Comparison of ENCODE assay signal across 19 cellular contexts in the genomic region with DNA sequence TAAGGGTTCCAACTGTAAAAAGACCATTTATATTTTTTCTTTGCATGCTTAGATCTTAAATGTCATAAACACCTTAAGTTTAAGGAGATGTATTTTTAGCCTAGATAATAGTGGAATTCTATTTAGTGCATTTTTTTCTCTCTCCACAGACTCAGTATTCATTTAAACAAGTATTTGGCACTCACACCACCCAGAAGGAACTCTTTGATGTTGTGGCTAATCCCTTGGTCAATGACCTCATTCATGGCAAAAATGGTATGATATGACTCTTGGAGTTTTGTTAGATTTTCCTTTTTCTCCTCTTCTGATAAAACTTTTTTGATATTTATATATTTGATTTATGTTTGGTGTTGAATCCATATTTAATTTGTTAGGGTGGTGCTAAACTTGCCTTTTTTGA. TPM values are rescaled to one million over a fixed set of nuclear protein-coding genes. Genes with fewer than 3 reads are reported as not detected.
A peak's percentile ranks its signal among the peaks of the same experiment; 100 is the strongest.
DNase-seq lines count a peak whose midpoint lies in the region; ATAC-seq and TF ChIP-seq lines count a peak whose summit lies in the region.
"Had no signal": no experiment of that assay in that cellular context is flagged by ENCODE, and none has a peak within 500 bp of the region (broad histone marks: within the 10 kb centered on the region; RNA-seq: fewer than 3 reads in every experiment).

No MANE protein-coding gene starts in this region.

- H2AK5ac ChIP-seq in mesenchymal stem cell (ENCODE audit: low read length, severe bottlenecking), result no peak overlapping the region

- H3K27me3 ChIP-seq in mesenchymal stem cell (ENCODE audit: control insufficient read depth in 1 of 2, insufficient read depth in 1 of 2, low read length in 2 of 2), result no peaks in the 10 kb centered on the region
- H3K27me3 ChIP-seq in left ventricle myocardium inferior (ENCODE audit: low read depth), result no peaks in the 10 kb centered on the region

- H3K4ac ChIP-seq in mesenchymal stem cell (ENCODE audit: low read depth in 1 of 2, low read length in 2 of 2), result no peak overlapping the region

- no peaks in the 10 kb centered on the region for H3K4me1 Mint-ChIP-seq in activated T-cell treated with anti-CD3 and anti-CD28 coated beads, Interleukin-2, amount 50 U/mL, for 4 hours (ENCODE audit: low read depth)
- H3K4me1 Mint-ChIP-seq: B cell had no signal

- no peaks in the 10 kb centered on the region for H3K9me3 Mint-ChIP-seq in activated T-cell treated with anti-CD3 and anti-CD28 coated beads, Interleukin-2, amount 50 U/mL, for 4 hours
- H3K9me3 Mint-ChIP-seq: CD4-positive, CD25-positive, alpha-beta regulatory T cell had no signal

- no peak for ATAC-seq in activated T-cell treated with anti-CD3 and anti-CD28 coated beads, Interleukin-2, amount 50 U/mL, for 4 hours
- ATAC-seq in GM19328 (IDR thresholded peaks at IDR 0.05; ENCODE audit: unreplicated experiment), result no peak

- H3K4me2 ChIP-seq in mesenchymal stem cell (ENCODE audit: low read length, poor library complexity, severe bottlenecking), result no peak overlapping the region

- H2AFZ ChIP-seq in mesenchymal stem cell (ENCODE audit: low read depth, low read length), result no peak overlapping the region

- H2BK15ac ChIP-seq in mesenchymal stem cell (ENCODE audit: low read depth, poor library complexity, severe bottlenecking), result no peak overlapping the region

- H3K27ac ChIP-seq in mesenchymal stem cell (ENCODE audit: low read length, poor library complexity, severe bottlenecking), result no peak overlapping the region
- no peak overlapping the region for H3K27ac ChIP-seq in left ventricle myocardium inferior (replicated peaks)
- H3K27ac ChIP-seq: RWPE1 had no signal

- H3K9ac ChIP-seq in mesenchymal stem cell (ENCODE audit: low read length), result no peak overlapping the region

- TF ChIP-seq CTCF in cardiac fibroblast (IDR thresholded peaks at IDR 0.05; ENCODE audit: low read depth, low read length) (no peak), left ventricle myocardium inferior (IDR thresholded peaks at IDR 0.05; ENCODE audit: borderline replicate concordance) (no peak)

- no peak overlapping the region for H3K23ac ChIP-seq in mesenchymal stem cell (ENCODE audit: low read length in 2 of 2)

- H3K4me1 ChIP-seq in mesenchymal stem cell (ENCODE audit: control insufficient read depth, insufficient read depth, low read depth, low read length), result no peaks in the 10 kb centered on the region
- no peaks in the 10 kb centered on the region for H3K4me1 ChIP-seq in left ventricle myocardium inferior

- H3K36me3 ChIP-seq in mesenchymal stem cell (ENCODE audit: control insufficient read depth in 1 of 2, insufficient read depth in 2 of 2, low read depth in 1 of 2, low read length in 2 of 2) (peaks cover 0 to 30% of the 10 kb centered on the region in 2 experiments), left ventricle myocardium inferior (no peaks in the 10 kb centered on the region)

- H2BK5ac ChIP-seq in mesenchymal stem cell (ENCODE audit: low read depth, low read length, poor library complexity, severe bottlenecking), result no peak overlapping the region

- DNase-seq in COLO829 (ENCODE audit: low spot score), result peak; percentile 71
- peak; percentile 72 for DNase-seq in RPMI7951 (ENCODE audit: low read depth)
- peak; percentile 13 to 33 for DNase-seq in cardiac fibroblast (ENCODE audit: low read depth in 2 of 2)
- peak; percentile 40 for DNase-seq in myocyte (ENCODE audit: low read depth)
- DNase-seq in mesenchymal stem cell, result no peak
- no peak for DNase-seq in left ventricle myocardium inferior
- no peak for DNase-seq in activated T-cell treated with anti-CD3 and anti-CD28 coated beads, Interleukin-2, amount 50 U/mL, for 4 hours
- DNase-seq: CD4-positive, CD25-positive, alpha-beta regulatory T cell; DMS53; GOT3; Karpas-422; NCI-H2029; NCI-H2171; NCI-H446; NK-92 treated with Interleukin-12 subunit alpha and Interleukin-12 subunit beta, amount 100 ng/mL, for 24 hours; OCI-M1 had no signal

- H4K8ac ChIP-seq in mesenchymal stem cell (ENCODE audit: low read length), result no peak overlapping the region

- H3K14ac ChIP-seq in mesenchymal stem cell (ENCODE audit: low read length in 2 of 2), result no peak overlapping the region

- intact Hi-C loops in left ventricle myocardium inferior (cut with micrococcal nuclease), result no loop called here

- peaks cover 16% of the 10 kb centered on the region for H3K79me1 ChIP-seq in mesenchymal stem cell (replicated peaks; ENCODE audit: low read length, poor library complexity, severe bottlenecking)

- H3K4me3 Mint-ChIP-seq in activated T-cell treated with anti-CD3 and anti-CD28 coated beads, Interleukin-2, amount 50 U/mL, for 4 hours, result no peak overlapping the region
- H3K4me3 Mint-ChIP-seq: B cell; CD4-positive, CD25-positive, alpha-beta regulatory T cell had no signal

- H3K9me3 ChIP-seq in mesenchymal stem cell (ENCODE audit: control insufficient read depth, low read length), result no peaks in the 10 kb centered on the region
- no peaks in the 10 kb centered on the region for H3K9me3 ChIP-seq in left ventricle myocardium inferior (replicated peaks)

- no peak overlapping the region for H3K18ac ChIP-seq in mesenchymal stem cell (ENCODE audit: low read depth in 1 of 2, low read length in 2 of 2)

- H4K91ac ChIP-seq in mesenchymal stem cell (ENCODE audit: low read length), result no peak overlapping the region

- H2BK120ac ChIP-seq in mesenchymal stem cell (ENCODE audit: low read depth, low read length), result no peak overlapping the region

- no peak overlapping the region for H2BK12ac ChIP-seq in mesenchymal stem cell (ENCODE audit: low read length in 2 of 2)

- no peaks in the 10 kb centered on the region for H3K36me3 Mint-ChIP-seq in activated T-cell treated with anti-CD3 and anti-CD28 coated beads, Interleukin-2, amount 50 U/mL, for 4 hours (ENCODE audit: insufficient read depth)
- H3K36me3 Mint-ChIP-seq: CD4-positive, CD25-positive, alpha-beta regulatory T cell had no signal

- H3K27me3 Mint-ChIP-seq in activated T-cell treated with anti-CD3 and anti-CD28 coated beads, Interleukin-2, amount 50 U/mL, for 4 hours (ENCODE audit: low read depth), result no peaks in the 10 kb centered on the region
- H3K27me3 Mint-ChIP-seq: B cell; CD4-positive, CD25-positive, alpha-beta regulatory T cell had no signal

- H3K4me3 ChIP-seq in cardiac fibroblast (replicated peaks in 1 of 2; ENCODE audit: low read depth in 2 of 2, low read length in 2 of 2), result no peak overlapping the region
- no peak overlapping the region for H3K4me3 ChIP-seq in mesenchymal stem cell (ENCODE audit: insufficient read depth in 1 of 2, low read depth in 1 of 2, low read length in 2 of 2)
- H3K4me3 ChIP-seq in left ventricle myocardium inferior, result no peak overlapping the region

RNA-seq across cellular contexts. Expression of gene KIF23, which starts 7.3 kb away (rescaled TPM):
- total RNA-seq in RPMI7951 (2014; rRNA removed; shearing (Covaris generic)), result 134 and 151 TPM in 2 replicates
- total RNA-seq in myocyte, result 12.0 and 20.7 TPM in 2 replicates
- polyA plus RNA-seq in myocyte (2012), result 6.8 TPM
- polyA plus RNA-seq in mesenchymal stem cell (2013, experiment 1 of 2), result 6.7 TPM
- 6.7 TPM for polyA plus RNA-seq in mesenchymal stem cell (2013, experiment 2 of 2)
- total RNA-seq in left ventricle myocardium inferior, result 0.38 TPM
- 1 to 10 TPM; 3.4 to 3.7 (median 3.5) TPM for total RNA-seq in activated T-cell treated with anti-CD3 and anti-CD28 coated beads, Interleukin-2, amount 50 U/mL, for 4 hours

RNA-seq across cellular contexts. Expression of gene RPLP1, which starts 31.1 kb away (rescaled TPM):
- total RNA-seq in RPMI7951 (2014; rRNA removed; shearing (Covaris generic)), result 269 and 279 TPM in 2 replicates
- total RNA-seq in myocyte (218 and 264 TPM in 2 replicates), left ventricle myocardium inferior (1,299 TPM)
- 2,643 TPM for polyA plus RNA-seq in myocyte (2012)
- 3,158 TPM for polyA plus RNA-seq in mesenchymal stem cell (2013, experiment 1 of 2)
- polyA plus RNA-seq in mesenchymal stem cell (2013, experiment 2 of 2), result 2,769 TPM
- total RNA-seq in activated T-cell treated with anti-CD3 and anti-CD28 coated beads, Interleukin-2, amount 50 U/mL, for 4 hours, result 1,000 to 10,000 TPM; 3,232 to 3,343 (median 3,252) TPM

Comparison
In these comparisons a context has a peak if more than half of its experiments do, and no peak if none do; other contexts are left out.
1. DNase-seq: peak in COLO829 (single experiment), RPMI7951 (single experiment), cardiac fibroblast (2 of 2) and myocyte (single experiment); none in mesenchymal stem cell (single experiment), left ventricle myocardium inferior (single experiment) and activated T-cell treated with anti-CD3 and anti-CD28 coated beads, Interleukin-2, amount 50 U/mL, for 4 hours (single experiment).